ENCODE assay signal across 1 cellular context in the genomic region with DNA sequence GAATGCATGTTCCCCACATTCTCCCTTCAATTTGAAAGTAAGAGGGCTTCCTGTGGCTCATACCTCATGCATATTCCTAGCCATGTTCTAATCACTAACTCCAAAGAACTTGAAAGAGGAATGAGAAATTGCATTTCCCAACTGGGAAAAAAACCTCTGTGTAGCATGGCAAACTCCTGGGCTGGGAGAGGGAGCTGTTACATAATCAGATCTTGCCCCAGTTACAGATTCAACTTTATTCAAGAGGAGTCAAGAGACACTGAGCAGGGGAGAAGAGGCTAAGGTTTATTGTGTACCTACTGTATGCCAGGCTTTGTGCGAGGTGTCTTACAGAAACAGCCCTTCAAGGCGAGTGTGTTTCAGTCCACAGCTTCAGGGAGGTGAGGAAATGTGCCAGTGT.
TF ChIP-seq lines count a peak whose summit lies in the region.

No MANE protein-coding gene starts in this region.

TF ChIP-seq in H1, 55 proteins besides CTCF, POLR2A, EP300 and RAD21:
- TF ChIP-seq TEAD4 (IDR thresholded peaks at IDR 0.05; ENCODE audit: low read depth, low read length) (no peak), GTF2F1 (IDR thresholded peaks at IDR 0.05; ENCODE audit: borderline replicate concordance, low read depth, low read length) (no peak), CHD1 (IDR thresholded peaks at IDR 0.05; ENCODE audit: low read depth, low read length) (no peak), SUZ12 (IDR thresholded peaks at IDR 0.05; ENCODE audit: low read length) (no peak), BCL11A (IDR thresholded peaks at IDR 0.05; ENCODE audit: low read depth in 2 of 2, low read length in 2 of 2) (no peak), NRF1 (IDR thresholded peaks at IDR 0.05; ENCODE audit: low read depth, low read length) (no peak), JUND (IDR thresholded peaks at IDR 0.05; ENCODE audit: low read length) (no peak), CBX5 (IDR thresholded peaks at IDR 0.05; ENCODE audit: low read depth, low read length) (no peak), JUN (IDR thresholded peaks at IDR 0.05; ENCODE audit: low read depth, low read length) (no peak)
